In genomic region chr7:116805100-116805544, GRCh38 we compare ENCODE assay signal across 14 cellular contexts. TPM values are rescaled to one million over a fixed set of nuclear protein-coding genes. Genes with fewer than 3 reads are reported as not detected.
DNase-seq lines count a peak whose midpoint lies in the region; TF ChIP-seq lines count a peak whose summit lies in the region.
"Had no signal": no experiment of that assay in that cellular context is flagged by ENCODE, and none has a peak within 500 bp of the region (broad histone marks: within the 10 kb centered on the region; RNA-seq: fewer than 3 reads in every experiment).

No MANE protein-coding gene starts in this region.

- H3K79me2 ChIP-seq in trophoblast cell (ENCODE audit: control insufficient read depth, insufficient read depth, low read length, poor library complexity) = no peaks in the 10 kb centered on the region

- no peaks in the 10 kb centered on the region for H3K9me3 Mint-ChIP-seq in activated CD4-positive, alpha-beta memory T cell treated with anti-CD3 and anti-CD28 coated beads, Interleukin-2, amount 10 ng/mL, durations not matched to agents 7 days and 5 days
- H3K9me3 Mint-ChIP-seq: neural crest cell had no signal

- no peak overlapping the region for H3K18ac ChIP-seq in trophoblast cell (ENCODE audit: low read length)

- no peak for TF ChIP-seq POLR2A in prostate gland (IDR thresholded peaks at IDR 0.05)

- H2BK12ac ChIP-seq in trophoblast cell (ENCODE audit: low read length) = no peak overlapping the region

- no peak overlapping the region for H3K9ac ChIP-seq in trophoblast cell (ENCODE audit: low read length)

- intact Hi-C loops in prostate gland (cut with DNase I) = loop anchor here (5.0 kb wide), 2 partner anchors 133 to 543 kb away; partner anchors contain the start of gene MET

- H3K4me2 ChIP-seq in trophoblast cell (ENCODE audit: low read length) = no peak overlapping the region

- H3K27me3 ChIP-seq in trophoblast cell (ENCODE audit: insufficient read depth, low read length) = no peaks in the 10 kb centered on the region
- no peaks in the 10 kb centered on the region for H3K27me3 ChIP-seq in prostate gland (replicated peaks; ENCODE audit: insufficient read depth)
- H3K27me3 ChIP-seq: uterus had no signal

- peaks cover 11% of the 10 kb centered on the region for H3K27me3 Mint-ChIP-seq in activated CD4-positive, alpha-beta memory T cell treated with anti-CD3 and anti-CD28 coated beads, Interleukin-2, amount 10 ng/mL, durations not matched to agents 7 days and 5 days

- peaks cover 14% of the 10 kb centered on the region for H3K79me1 ChIP-seq in trophoblast cell (ENCODE audit: low read length)

- H3K9me3 ChIP-seq in trophoblast cell (ENCODE audit: insufficient read depth, low read depth, low read length) (no peaks in the 10 kb centered on the region), prostate gland (no peaks in the 10 kb centered on the region)
- H3K9me3 ChIP-seq: uterus had no signal

- no peak overlapping the region for H3K27ac Mint-ChIP-seq in activated CD4-positive, alpha-beta memory T cell treated with anti-CD3 and anti-CD28 coated beads, Interleukin-2, amount 10 ng/mL, durations not matched to agents 7 days and 5 days
- H3K27ac Mint-ChIP-seq: T-helper 17 cell had no signal

- H4K12ac ChIP-seq in trophoblast cell (ENCODE audit: low read depth, low read length) = no peak overlapping the region

- H4K91ac ChIP-seq in trophoblast cell (ENCODE audit: low read depth, low read length) = no peak overlapping the region

- H2AK5ac ChIP-seq in trophoblast cell (ENCODE audit: low read length) = no peak overlapping the region

- H3K36me3 ChIP-seq in trophoblast cell (ENCODE audit: control insufficient read depth in 1 of 2, insufficient read depth in 2 of 2, low read length in 2 of 2) (no peaks in the 10 kb centered on the region), prostate gland (no peaks in the 10 kb centered on the region)
- H3K36me3 ChIP-seq: uterus had no signal

- no peak overlapping the region for H3K23ac ChIP-seq in trophoblast cell (ENCODE audit: low read length)

- H3K4me1 Mint-ChIP-seq in activated CD4-positive, alpha-beta memory T cell treated with anti-CD3 and anti-CD28 coated beads, Interleukin-2, amount 10 ng/mL, durations not matched to agents 7 days and 5 days = peaks cover 5% of the 10 kb centered on the region

- TF ChIP-seq CTCF in prostate gland (IDR thresholded peaks at IDR 0.05) = no peak

- WGBS in trophoblast cell (ENCODE audit: extremely low coverage, insufficient coverage, insufficient read length) = no CpG with 5 or more reads among the region's 7 CpGs
- WGBS in prostate gland = 44% methylated on average over 7 of the region's 7 CpGs

- H3K4ac ChIP-seq in trophoblast cell (ENCODE audit: low read depth, low read length) = no peak overlapping the region

- POLR2A ChIA-PET in activated CD4-positive, alpha-beta memory T cell treated with anti-CD3 and anti-CD28 coated beads, Interleukin-2, amount 10 ng/mL, durations not matched to agents 7 days and 5 days (lab: Charles Lee) = no interaction called here

- H3K36me3 Mint-ChIP-seq in activated CD4-positive, alpha-beta memory T cell treated with anti-CD3 and anti-CD28 coated beads, Interleukin-2, amount 10 ng/mL, durations not matched to agents 7 days and 5 days (ENCODE audit: low read depth) = no peaks in the 10 kb centered on the region

- H3K4me3 Mint-ChIP-seq in activated CD4-positive, alpha-beta memory T cell treated with anti-CD3 and anti-CD28 coated beads, Interleukin-2, amount 10 ng/mL, durations not matched to agents 7 days and 5 days = no peak overlapping the region
- H3K4me3 Mint-ChIP-seq: neural crest cell, T-helper 17 cell had no signal

- CTCF ChIA-PET in activated CD4-positive, alpha-beta memory T cell treated with anti-CD3 and anti-CD28 coated beads, Interleukin-2, amount 10 ng/mL, durations not matched to agents 7 days and 5 days (lab: Charles Lee) = interaction anchor here (0.8 kb wide), 1 partner anchor 15 kb away, joined by 3 read pairs; no protein-coding TSS in a partner anchor

- H3K14ac ChIP-seq in trophoblast cell (ENCODE audit: low read length) = no peak overlapping the region

- H3K4me3 ChIP-seq in trophoblast cell (ENCODE audit: low read depth, low read length) = no peak overlapping the region
- no peak overlapping the region for H3K4me3 ChIP-seq in prostate gland
- H3K4me3 ChIP-seq: uterus had no signal

- peak overlapping the region; percentile 11 for H2AFZ ChIP-seq in trophoblast cell (ENCODE audit: insufficient read depth, low read length, poor library complexity)

- peak; percentile 56 for DNase-seq in EH (ENCODE audit: low read depth)
- peak; percentile 29 for DNase-seq in NCI-H226
- peak; percentile 84 for DNase-seq in fibroblast of gingiva (ENCODE audit: low read depth)
- DNase-seq in trophoblast cell = no peak
- no peak for DNase-seq in prostate gland (ENCODE audit: low spot score)
- no peak for DNase-seq in activated CD4-positive, alpha-beta memory T cell treated with anti-CD3 and anti-CD28 coated beads, Interleukin-2, amount 10 ng/mL, durations not matched to agents 7 days and 5 days
- no peak for DNase-seq in SKM-1 (lab: John Stamatoyannopoulos, UW; ENCODE audit: unreplicated experiment)
- no peak for DNase-seq in NCI-H1048 (lab: John Stamatoyannopoulos, UW)
- DNase-seq: cortex of kidney, DMS79 treated with DMSO at 0.1 percent for 48 hours, NCI-H345, T-helper 17 cell, uterus had no signal

- no peak overlapping the region for H2BK120ac ChIP-seq in trophoblast cell (ENCODE audit: insufficient read depth, low read length, poor library complexity)

- H3K27ac ChIP-seq in trophoblast cell (ENCODE audit: low read depth, low read length) = no peak overlapping the region
- no peak overlapping the region for H3K27ac ChIP-seq in prostate gland
- H3K27ac ChIP-seq: uterus had no signal

- no peak overlapping the region for H4K8ac ChIP-seq in trophoblast cell (ENCODE audit: low read depth, low read length)

- H2BK5ac ChIP-seq in trophoblast cell (ENCODE audit: low read depth, low read length, poor library complexity) = no peak overlapping the region

- peaks cover 7 to 9% of the 10 kb centered on the region in 2 experiments for H3K4me1 ChIP-seq in trophoblast cell (ENCODE audit: control insufficient read depth in 1 of 2, insufficient read depth in 2 of 2, low read length in 2 of 2)
- H3K4me1 ChIP-seq in prostate gland (replicated peaks) = no peaks in the 10 kb centered on the region

RNA-seq across cellular contexts. Expression of gene CAPZA2, which starts 57.3 kb away (rescaled TPM):
- 39.8 and 40.0 TPM in 2 replicates for polyA plus RNA-seq in trophoblast cell (2013)
- 10 to 100 TPM; 76.0 to 80.0 TPM for total RNA-seq in prostate gland
- 100 to 1,000 TPM; 152 to 155 TPM for total RNA-seq in activated CD4-positive, alpha-beta memory T cell treated with anti-CD3 and anti-CD28 coated beads, Interleukin-2, amount 10 ng/mL, durations not matched to agents 7 days and 5 days

Comparison
In these comparisons a context has a peak if more than half of its experiments do, and no peak if none do; other contexts are left out.
1. DNase-seq: peak in EH (single experiment), NCI-H226 (single experiment) and fibroblast of gingiva (single experiment); none in trophoblast cell (0 of 2), prostate gland (single experiment), activated CD4-positive, alpha-beta memory T cell treated with anti-CD3 and anti-CD28 coated beads, Interleukin-2, amount 10 ng/mL, durations not matched to agents 7 days and 5 days (single experiment), SKM-1 (single experiment) and NCI-H1048 (single experiment).